Comparison of ENCODE assay signal across 1 cellular context in the genomic region with DNA sequence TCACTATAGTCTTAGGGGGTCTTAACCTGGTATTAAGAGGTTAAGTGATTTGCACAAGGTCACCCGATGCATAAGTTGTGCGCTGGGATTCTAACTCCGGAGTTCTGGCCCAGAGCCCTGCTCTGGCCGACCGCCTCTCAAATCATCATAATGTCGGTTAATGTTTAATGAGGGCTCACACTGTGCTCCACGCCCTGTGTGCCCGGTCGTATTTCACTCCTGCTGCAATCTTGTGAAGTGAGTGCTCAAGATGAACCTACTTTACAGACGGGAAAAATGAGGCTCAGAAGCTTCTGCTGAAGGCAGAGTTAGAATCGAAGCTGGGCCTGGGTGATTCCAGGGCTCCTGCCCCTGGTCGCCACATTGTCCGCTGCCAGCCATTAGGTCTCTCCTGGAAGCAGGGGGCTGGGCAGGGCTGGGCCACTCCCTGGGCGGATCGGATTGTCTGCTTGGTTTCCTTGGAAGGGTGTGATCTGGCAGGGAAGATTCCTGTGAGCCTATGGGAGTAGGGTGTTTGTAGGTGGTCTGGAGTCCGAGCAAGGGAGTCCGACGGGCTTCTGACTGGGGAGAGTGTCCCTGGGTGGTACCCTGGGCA.
TF ChIP-seq lines count a peak whose summit lies in the region.

No MANE protein-coding gene starts in this region.

TF ChIP-seq in K562, 482 proteins besides CTCF, POLR2A, EP300 and RAD21 (continued from another document):
- no peak for TF ChIP-seq E4F1 (CRISPR knock-in tag; IDR thresholded peaks at IDR 0.05; ENCODE audit: borderline replicate concordance)
- TF ChIP-seq ZNF347 (CRISPR knock-in tag; IDR thresholded peaks at IDR 0.05; ENCODE audit: low read depth): no peak
- TF ChIP-seq CHD2 (IDR thresholded peaks at IDR 0.05; ENCODE audit: low read depth, low read length): no peak
- no peak for TF ChIP-seq MCM2 (IDR thresholded peaks at IDR 0.05; ENCODE audit: low read depth)
- TF ChIP-seq PTTG1 (tag; IDR thresholded peaks at IDR 0.05; ENCODE audit: low read depth): no peak
- no peak for TF ChIP-seq MTA3 (IDR thresholded peaks at IDR 0.05; ENCODE audit: borderline replicate concordance)
- TF ChIP-seq, protein P1, sequence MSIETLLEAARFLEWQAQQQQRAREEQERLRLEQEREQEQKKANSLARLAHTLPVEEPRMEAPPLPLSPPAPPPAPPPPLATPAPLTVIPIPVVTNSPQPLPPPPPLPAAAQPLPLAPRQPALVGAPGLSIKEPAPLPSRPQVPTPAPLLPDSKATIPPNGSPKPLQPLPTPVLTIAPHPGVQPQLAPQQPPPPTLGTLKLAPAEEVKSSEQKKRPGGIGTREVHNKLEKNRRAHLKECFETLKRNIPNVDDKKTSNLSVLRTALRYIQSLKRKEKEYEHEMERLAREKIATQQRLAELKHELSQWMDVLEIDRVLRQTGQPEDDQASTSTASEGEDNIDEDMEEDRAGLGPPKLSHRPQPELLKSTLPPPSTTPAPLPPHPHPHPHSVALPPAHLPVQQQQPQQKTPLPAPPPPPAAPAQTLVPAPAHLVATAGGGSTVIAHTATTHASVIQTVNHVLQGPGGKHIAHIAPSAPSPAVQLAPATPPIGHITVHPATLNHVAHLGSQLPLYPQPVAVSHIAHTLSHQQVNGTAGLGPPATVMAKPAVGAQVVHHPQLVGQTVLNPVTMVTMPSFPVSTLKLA (conservative IDR thresholded peaks at IDR 0.05): no peak
- 0 out of 4 replicates have a peak, but pooled peaks of 1 of the 2 experiments have one; percentile 27 for TF ChIP-seq KDM1A (IDR thresholded peaks at IDR 0.05)
- no peak for TF ChIP-seq ELF4 (CRISPR knock-in tag; IDR thresholded peaks at IDR 0.05)
- peak; percentile 69 for TF ChIP-seq RBM25 (IDR thresholded peaks at IDR 0.05; ENCODE audit: low read depth, low read length, severe bottlenecking)
- no peak for TF ChIP-seq NFXL1 (CRISPR knock-in tag; IDR thresholded peaks at IDR 0.05)
- TF ChIP-seq, protein P2, sequence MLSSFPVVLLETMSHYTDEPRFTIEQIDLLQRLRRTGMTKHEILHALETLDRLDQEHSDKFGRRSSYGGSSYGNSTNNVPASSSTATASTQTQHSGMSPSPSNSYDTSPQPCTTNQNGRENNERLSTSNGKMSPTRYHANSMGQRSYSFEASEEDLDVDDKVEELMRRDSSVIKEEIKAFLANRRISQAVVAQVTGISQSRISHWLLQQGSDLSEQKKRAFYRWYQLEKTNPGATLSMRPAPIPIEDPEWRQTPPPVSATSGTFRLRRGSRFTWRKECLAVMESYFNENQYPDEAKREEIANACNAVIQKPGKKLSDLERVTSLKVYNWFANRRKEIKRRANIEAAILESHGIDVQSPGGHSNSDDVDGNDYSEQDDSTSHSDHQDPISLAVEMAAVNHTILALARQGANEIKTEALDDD (IDR thresholded peaks at IDR 0.05): no peak
- no peak for TF ChIP-seq ZNF707 (CRISPR knock-in tag; conservative IDR thresholded peaks at IDR 0.05)
- TF ChIP-seq E2F6 (IDR thresholded peaks at IDR 0.05; ENCODE audit: borderline replicate concordance in 1 of 2, extremely low read depth in 1 of 2, insufficient read depth in 1 of 2, insufficient read length in 1 of 2, low read depth in 1 of 2, low read length in 1 of 2, poor library complexity in 1 of 2, severe bottlenecking in 1 of 2): no peak
- TF ChIP-seq SIRT6 (IDR thresholded peaks at IDR 0.05; ENCODE audit: low read depth, low read length): no peak
- TF ChIP-seq BCOR (IDR thresholded peaks at IDR 0.05): peak; percentile 77
- no peak for TF ChIP-seq ARNT (IDR thresholded peaks at IDR 0.05)
- no peak for TF ChIP-seq RBFOX2 (IDR thresholded peaks at IDR 0.05; ENCODE audit: low read depth, low read length)
- no peak for TF ChIP-seq KLF1 (tag; IDR thresholded peaks at IDR 0.05)
- TF ChIP-seq CHD1 (IDR thresholded peaks at IDR 0.05; ENCODE audit: low read length): no peak
